Comparison of ENCODE assay signal across 14 cellular contexts in genomic region chr9:128809831-128810230, GRCh38. TPM values are rescaled to one million over a fixed set of nuclear protein-coding genes. Genes with fewer than 3 reads are reported as not detected.
A peak's percentile ranks its signal among the peaks of the same experiment; 100 is the strongest.
DNase-seq lines count a peak whose midpoint lies in the region; ATAC-seq, FAIRE-seq and TF ChIP-seq lines count a peak whose summit lies in the region.
"Had no signal": no experiment of that assay in that cellular context is flagged by ENCODE, and none has a peak within 500 bp of the region (broad histone marks: within the 10 kb centered on the region; RNA-seq: fewer than 3 reads in every experiment).

No MANE protein-coding gene starts in this region.

- no peak overlapping the region for H3K4me2 ChIP-seq in A549

- H3K27me3 Mint-ChIP-seq in endodermal cell (ENCODE audit: insufficient read depth) = peaks cover 2% of the 10 kb centered on the region

- no peaks in the 10 kb centered on the region for H3K9me3 Mint-ChIP-seq in endodermal cell

- no peak for FAIRE-seq in A549 (lab: Jason Lieb, UNC)
- FAIRE-seq: HTR-8/SVneo had no signal

- TF ChIP-seq POLR2A in A549 (IDR thresholded peaks at IDR 0.05; ENCODE audit: low read length) = no peak

- H3K4me1 ChIP-seq in A549 = no peaks in the 10 kb centered on the region
- no peaks in the 10 kb centered on the region for H3K4me1 ChIP-seq in endodermal cell (ENCODE audit: control insufficient read depth, insufficient read depth, low read length)
- H3K4me1 ChIP-seq: tibial nerve had no signal

- H3K27ac ChIP-seq in A549 (no peak overlapping the region), endodermal cell (ENCODE audit: low read depth, low read length) (no peak overlapping the region)
- H3K27ac ChIP-seq: tibial nerve had no signal

- H3K4me3 Mint-ChIP-seq in endodermal cell = no peak overlapping the region

- H3K4me1 Mint-ChIP-seq in endodermal cell = no peaks in the 10 kb centered on the region

- TF ChIP-seq EP300 in A549 (IDR thresholded peaks at IDR 0.05) = no peak

- WGBS in A549 (ENCODE audit: missing lambda C conversion rate) = 100% methylated on average over 2 of the region's 2 CpGs
- WGBS in endodermal cell (ENCODE audit: insufficient coverage in 1 of 2, insufficient read length in 1 of 2), 2 experiments = 85 to 100% methylated on average over 2 of the region's 2 CpGs

- peaks cover 9% of the 10 kb centered on the region for H3K36me3 Mint-ChIP-seq in endodermal cell (ENCODE audit: low read depth)

- CTCF ChIA-PET in A549 (lab: Yijun Ruan, JAX) = interaction anchor here (0.7 to 2.6 kb wide), 7 partner anchors 8 to 77 kb away, joined by 3 to 10 read pairs (median 3); partner anchors contain the start of genes ENDOG and ZER1

- no peak for TF ChIP-seq RAD21 in A549 (conservative IDR thresholded peaks at IDR 0.05 in 1 of 2, IDR thresholded peaks at IDR 0.05 in 1 of 2)

- H3K9me3 ChIP-seq in A549 (no peaks in the 10 kb centered on the region), endodermal cell (ENCODE audit: control insufficient read depth, low read length) (no peaks in the 10 kb centered on the region)
- H3K9me3 ChIP-seq: tibial nerve had no signal

- H3K27ac Mint-ChIP-seq in endodermal cell = no peak overlapping the region

- no peak overlapping the region for H3K9ac ChIP-seq in endodermal cell (ENCODE audit: extremely low read depth, low read length, poor library complexity, severe bottlenecking)

- H3K36me3 ChIP-seq in H7 (replicated peaks; ENCODE audit: control insufficient read depth, insufficient read depth, low read length) (peaks cover 10% of the 10 kb centered on the region), endodermal cell (ENCODE audit: control insufficient read depth, insufficient read depth, low read length) (peaks cover 21% of the 10 kb centered on the region)

- TF ChIP-seq CTCF in A549 (IDR thresholded peaks at IDR 0.05) = no peak
- TF ChIP-seq CTCF in endodermal cell (conservative IDR thresholded peaks at IDR 0.05) = peak; percentile 50

- peak; percentile 33 to 39; a peak in 4 of 6 replicates for ATAC-seq in A549
- ATAC-seq in HG03457 (IDR thresholded peaks at IDR 0.05; ENCODE audit: unreplicated experiment) = no peak
- no peak for ATAC-seq in GM19467 (IDR thresholded peaks at IDR 0.05; ENCODE audit: unreplicated experiment)
- ATAC-seq: PC-3 had no signal

- H3K27me3 ChIP-seq in H7 (ENCODE audit: control insufficient read depth, insufficient read depth, low read length) (no peaks in the 10 kb centered on the region), endodermal cell (ENCODE audit: control insufficient read depth, insufficient read depth, low read length, poor library complexity, severe bottlenecking) (no peaks in the 10 kb centered on the region)
- H3K27me3 ChIP-seq: dorsolateral prefrontal cortex, tibial nerve had no signal

- POLR2A ChIA-PET in A549 (lab: Yijun Ruan, JAX) = no interaction called here

- H3K4me3 ChIP-seq in A549 (no peak overlapping the region), H7 (ENCODE audit: insufficient read depth, low read depth, low read length) (no peak overlapping the region), endodermal cell (ENCODE audit: low read length) (no peak overlapping the region)
- H3K4me3 ChIP-seq: dorsolateral prefrontal cortex, tibial nerve had no signal

- DNase-seq in A549 (ENCODE audit: low read depth in 1 of 2, low spot score in 1 of 2) (no peak), H7 (peak; percentile 62), endodermal cell (no peak), GM19240 (ENCODE audit: insufficient read length, low spot score) (no peak)
- DNase-seq: dorsolateral prefrontal cortex; kidney glomerular epithelial cell; NCI-H187 treated with DMSO at 0.1 percent for 48 hours; NCI-H510A treated with DMSO at 0.1 percent for 48 hours; PC-3; stimulated activated CD4-positive, alpha-beta T cell treated with anti-CD3 and anti-CD28 coated beads, Interleukin-4, amount 100 ng/mL, for 24 hours had no signal

TF ChIP-seq in A549, 52 proteins besides CTCF, POLR2A, EP300 and RAD21:
- TF ChIP-seq FOSB (CRISPR knock-in tag; IDR thresholded peaks at IDR 0.05) (no peak), BCL3 (IDR thresholded peaks at IDR 0.05) (no peak), ESRRA (IDR thresholded peaks at IDR 0.05; ENCODE audit: borderline replicate concordance, low read length) (0 out of 2 replicates have a peak, but pooled peaks have one; percentile 56), NPAS2 (CRISPR knock-in tag; IDR thresholded peaks at IDR 0.05; ENCODE audit: borderline replicate concordance) (no peak)

RNA-seq across cellular contexts. Expression of gene ENDOG, which starts 8.5 kb away (rescaled TPM):
- 12.6 and 12.8 TPM in 2 replicates for polyA plus RNA-seq in A549 (2011; rRNA removed)
- polyA plus RNA-seq in A549 (2012; cell fraction: cytosol; rRNA removed) = 51.3 and 62.3 TPM in 2 replicates
- polyA plus RNA-seq in A549 (2012; cell fraction: nucleus; rRNA removed) = 36.4 and 61.3 TPM in 2 replicates
- 17.1 to 18.6 TPM (median 17.3 TPM) in 3 replicates for polyA plus RNA-seq in A549 (2017; fragmentation: RNase III; extraction: RNeasy Plus Mini Kit Qiagen cat#74134 plus additional on column Dnase treatment)
- polyA minus RNA-seq in A549 (2011; rRNA and poly(A)+ RNA removed) = 15.2 and 15.4 TPM in 2 replicates
- 15.5 and 32.9 TPM in 2 replicates for total RNA-seq in H7 (2014; rRNA removed; shearing (Covaris generic))
- 10 to 100 TPM; 15.5 to 15.7 TPM for total RNA-seq in endodermal cell
- 13.1 TPM for polyA plus RNA-seq in endodermal cell (2013, experiment 1 of 2)
- polyA plus RNA-seq in endodermal cell (2013, experiment 2 of 2) = 11.5 TPM

RNA-seq across cellular contexts. Expression of gene SPOUT1, which starts 19.8 kb away (rescaled TPM):
- polyA plus RNA-seq in A549 (2011; rRNA removed) (24.3 and 25.8 TPM in 2 replicates), A549 (2017; fragmentation: RNase III; extraction: RNeasy Plus Mini Kit Qiagen cat#74134 plus additional on column Dnase treatment) (19.1 to 28.5 TPM (median 26.9 TPM) in 3 replicates)
- 48.7 and 53.3 TPM in 2 replicates for polyA plus RNA-seq in A549 (2012; cell fraction: cytosol; rRNA removed)
- polyA plus RNA-seq in A549 (2012; cell fraction: nucleus; rRNA removed) = 139 and 144 TPM in 2 replicates
- 30.7 and 52.8 TPM in 2 replicates for polyA minus RNA-seq in A549 (2011; rRNA and poly(A)+ RNA removed)
- total RNA-seq in H7 (2014; rRNA removed; shearing (Covaris generic)) = 49.0 and 70.7 TPM in 2 replicates
- total RNA-seq in endodermal cell = 10 to 100 TPM; 66.9 to 86.5 TPM
- polyA plus RNA-seq in endodermal cell (2013, experiment 1 of 2) = 39.4 TPM
- 25.4 TPM for polyA plus RNA-seq in endodermal cell (2013, experiment 2 of 2)

RNA-seq across cellular contexts. Expression of gene TBC1D13, which starts 22.8 kb away (rescaled TPM):
- polyA plus RNA-seq in A549 (2011; rRNA removed) = 17.6 and 20.6 TPM in 2 replicates
- 18.6 and 23.3 TPM in 2 replicates for polyA plus RNA-seq in A549 (2012; cell fraction: cytosol; rRNA removed)
- 28.8 and 30.5 TPM in 2 replicates for polyA plus RNA-seq in A549 (2012; cell fraction: nucleus; rRNA removed)
- 12.4 to 14.0 TPM (median 13.9 TPM) in 3 replicates for polyA plus RNA-seq in A549 (2017; fragmentation: RNase III; extraction: RNeasy Plus Mini Kit Qiagen cat#74134 plus additional on column Dnase treatment)
- 16.5 and 22.4 TPM in 2 replicates for polyA minus RNA-seq in A549 (2011; rRNA and poly(A)+ RNA removed)
- total RNA-seq in H7 (2014; rRNA removed; shearing (Covaris generic)) = 15.3 and 16.8 TPM in 2 replicates
- total RNA-seq in endodermal cell = 10 to 100 TPM; 30.2 to 34.3 TPM
- polyA plus RNA-seq in endodermal cell (2013, experiment 1 of 2) = 30.9 TPM
- 27.1 TPM for polyA plus RNA-seq in endodermal cell (2013, experiment 2 of 2)

RNA-seq across cellular contexts. Expression of gene ZER1, which starts 38.1 kb away (rescaled TPM):
- polyA plus RNA-seq in A549 (2011; rRNA removed) (13.4 and 16.2 TPM in 2 replicates), A549 (2017; fragmentation: RNase III; extraction: RNeasy Plus Mini Kit Qiagen cat#74134 plus additional on column Dnase treatment) (8.1 to 10.8 TPM (median 9.1 TPM) in 3 replicates)
- polyA plus RNA-seq in A549 (2012; cell fraction: cytosol; rRNA removed) = 18.2 and 22.4 TPM in 2 replicates
- 30.8 and 33.2 TPM in 2 replicates for polyA plus RNA-seq in A549 (2012; cell fraction: nucleus; rRNA removed)
- polyA minus RNA-seq in A549 (2011; rRNA and poly(A)+ RNA removed) = 29.1 and 43.1 TPM in 2 replicates
- 19.6 and 31.1 TPM in 2 replicates for total RNA-seq in H7 (2014; rRNA removed; shearing (Covaris generic))
- 10 to 100 TPM; 33.0 to 33.8 TPM for total RNA-seq in endodermal cell
- polyA plus RNA-seq in endodermal cell (2013, experiment 1 of 2) = 23.8 TPM
- 22.5 TPM for polyA plus RNA-seq in endodermal cell (2013, experiment 2 of 2)

Comparison
In these comparisons a context has a peak if more than half of its experiments do, and no peak if none do; other contexts are left out.
1. ATAC-seq: peak in A549 (2 of 2); none in HG03457 (single experiment) and GM19467 (single experiment).